In genomic region chr3:41808152-41808551, GRCh38 we compare ENCODE assay signal across 12 cellular contexts.
A peak's percentile ranks its signal among the peaks of the same experiment; 100 is the strongest.
DNase-seq lines count a peak whose midpoint lies in the region; ATAC-seq, FAIRE-seq and TF ChIP-seq lines count a peak whose summit lies in the region.
"Had no signal": no experiment of that assay in that cellular context is flagged by ENCODE, and none has a peak within 500 bp of the region (broad histone marks: within the 10 kb centered on the region; RNA-seq: fewer than 3 reads in every experiment).

No MANE protein-coding gene starts in this region.

- intact Hi-C loops in sciatic nerve (cut with DNase I) (no loop called here), right cardiac atrium (cut with DNase I) (no loop called here)
- intact Hi-C loops in CD4-positive, alpha-beta memory T cell (cut with micrococcal nuclease), result no loop called here

- peak; percentile 38 for ATAC-seq in sciatic nerve
- no peak for ATAC-seq in right cardiac atrium
- ATAC-seq in HG03439 (IDR thresholded peaks at IDR 0.05; ENCODE audit: unreplicated experiment), result no peak
- ATAC-seq: activated CD8-positive, alpha-beta T cell treated with anti-CD3 and anti-CD28 coated beads for 36 hours had no signal

- H3K36me3 ChIP-seq in GM23248 (ENCODE audit: low read depth), result no peaks in the 10 kb centered on the region
- no peaks in the 10 kb centered on the region for H3K36me3 ChIP-seq in CD4-positive, alpha-beta memory T cell (ENCODE audit: insufficient read depth, low read length)

- POLR2A ChIA-PET in CD4-positive, alpha-beta memory T cell (lab: Charles Lee; ENCODE audit: partially characterized antibody), result no interaction called here

- no peaks in the 10 kb centered on the region for H4K20me1 ChIP-seq in GM23248 (ENCODE audit: insufficient read depth)

- in situ Hi-C loops in GM23248 (cut with MboI), result no loop called here

- no peak overlapping the region for H3K4me3 Mint-ChIP-seq in CD4-positive, alpha-beta memory T cell
- H3K4me3 Mint-ChIP-seq: activated CD8-positive, alpha-beta T cell treated with anti-CD3 and anti-CD28 coated beads for 36 hours had no signal

- H3K9me3 Mint-ChIP-seq in CD4-positive, alpha-beta memory T cell, result peaks cover 0 to 17% (median 4%) of the 10 kb centered on the region in 8 donors

- no peaks in the 10 kb centered on the region for H3K4me1 Mint-ChIP-seq in CD4-positive, alpha-beta memory T cell

- H3K4me2 ChIP-seq in GM23248 (ENCODE audit: unreplicated experiment), result no peak overlapping the region

- peaks cover 22 to 46% of the 10 kb centered on the region in 2 donors for H3K36me3 Mint-ChIP-seq in CD4-positive, alpha-beta memory T cell

- no peak for FAIRE-seq in RCC 7860 (lab: Jason Lieb, UNC)

- no peaks in the 10 kb centered on the region for H3K79me2 ChIP-seq in GM23248 (ENCODE audit: insufficient read depth)

- CTCF ChIA-PET in CD4-positive, alpha-beta memory T cell (lab: Charles Lee; ENCODE audit: partially characterized antibody), result no interaction called here

- TF ChIP-seq CTCF in epithelial cell of proximal tubule (conservative IDR thresholded peaks at IDR 0.05; ENCODE audit: low read depth, low read length), result no peak

- H3K9ac ChIP-seq in GM23248, result no peak overlapping the region

- H3K27ac Mint-ChIP-seq in CD4-positive, alpha-beta memory T cell, result no peak overlapping the region
- H3K27ac Mint-ChIP-seq: activated CD8-positive, alpha-beta T cell treated with anti-CD3 and anti-CD28 coated beads for 36 hours had no signal

- peak; percentile 53 for DNase-seq in GM23248
- peak; percentile 32 for DNase-seq in RCC 7860 (ENCODE audit: low spot score)
- DNase-seq in epithelial cell of proximal tubule (ENCODE audit: low read depth), result peak; percentile 32
- DNase-seq in sciatic nerve (ENCODE audit: low spot score), result no peak
- no peak for DNase-seq in CD4-positive, alpha-beta memory T cell
- DNase-seq in right cardiac atrium, result no peak
- DNase-seq: activated CD8-positive, alpha-beta T cell treated with anti-CD3 and anti-CD28 coated beads for 36 hours; activated naive CD4-positive, alpha-beta T cell treated with Interleukin-2 at 50 U/mL for 16 hours; NCI-H1417 treated with DMSO at 0.1 percent for 48 hours; stimulated activated CD4-positive, alpha-beta T cell treated with anti-CD3 and anti-CD28 coated beads, Interleukin-4, amount 100 ng/mL, for 4 hours had no signal

- H3K4me3 ChIP-seq in GM23248, result no peak overlapping the region
- H3K4me3 ChIP-seq in epithelial cell of proximal tubule (ENCODE audit: low read depth, low read length), result no peak overlapping the region
- H3K4me3 ChIP-seq in CD4-positive, alpha-beta memory T cell (ENCODE audit: low read length in 2 of 2), result no peak overlapping the region
- H3K4me3 ChIP-seq in right cardiac atrium (ENCODE audit: low read length), result no peak overlapping the region
- H3K4me3 ChIP-seq: lung had no signal

- H3K27ac ChIP-seq in GM23248, result no peak overlapping the region
- no peak overlapping the region for H3K27ac ChIP-seq in CD4-positive, alpha-beta memory T cell (ENCODE audit: low read depth, low read length)
- H3K27ac ChIP-seq in right cardiac atrium (ENCODE audit: low read length), result no peak overlapping the region

- H2AFZ ChIP-seq in GM23248, result no peak overlapping the region

- H3K4me1 ChIP-seq in GM23248 (ENCODE audit: insufficient read depth) (no peaks in the 10 kb centered on the region), right cardiac atrium (ENCODE audit: control insufficient read depth, insufficient read depth, low read length) (no peaks in the 10 kb centered on the region)
- no peaks in the 10 kb centered on the region for H3K4me1 ChIP-seq in CD4-positive, alpha-beta memory T cell (ENCODE audit: insufficient read depth, low read length)

- H3K9me3 ChIP-seq in GM23248 (ENCODE audit: low read depth) (no peaks in the 10 kb centered on the region), right cardiac atrium (ENCODE audit: control insufficient read depth, low read length) (no peaks in the 10 kb centered on the region)
- H3K9me3 ChIP-seq in CD4-positive, alpha-beta memory T cell (ENCODE audit: control insufficient read depth in 1 of 2, low read length in 2 of 2), result no peaks in the 10 kb centered on the region

- no peaks in the 10 kb centered on the region for H3K27me3 ChIP-seq in GM23248 (replicated peaks; ENCODE audit: insufficient read depth)
- no peaks in the 10 kb centered on the region for H3K27me3 ChIP-seq in CD4-positive, alpha-beta memory T cell (ENCODE audit: insufficient read depth, low read length)
- H3K27me3 ChIP-seq in right cardiac atrium (ENCODE audit: control insufficient read depth, insufficient read depth), result no peaks in the 10 kb centered on the region

- H3F3A ChIP-seq in GM23248 (ENCODE audit: insufficient read depth), result no peaks in the 10 kb centered on the region

- no peaks in the 10 kb centered on the region for H3K9me2 ChIP-seq in GM23248 (ENCODE audit: insufficient read depth)

- 96 to 100% methylated on average over 1 of the region's 1 CpG for WGBS in GM23248 (ENCODE audit: low coverage in 1 of 2, low lambda C conversion rate in 2 of 2, missing lambda C conversion rate in 2 of 2), 2 experiments
- 84% methylated on average over 1 of the region's 1 CpG for WGBS in right cardiac atrium

- no peaks in the 10 kb centered on the region for H3K27me3 Mint-ChIP-seq in CD4-positive, alpha-beta memory T cell
- H3K27me3 Mint-ChIP-seq: activated CD8-positive, alpha-beta T cell treated with anti-CD3 and anti-CD28 coated beads for 36 hours had no signal

Comparison
In these comparisons a context has a peak if more than half of its experiments do, and no peak if none do; other contexts are left out.
1. DNase-seq: peak in GM23248 (single experiment), RCC 7860 (single experiment) and epithelial cell of proximal tubule (single experiment); none in sciatic nerve (single experiment), CD4-positive, alpha-beta memory T cell (0 of 5) and right cardiac atrium (0 of 3).